Comparison of ENCODE assay signal across 22 cellular contexts in the genomic region with DNA sequence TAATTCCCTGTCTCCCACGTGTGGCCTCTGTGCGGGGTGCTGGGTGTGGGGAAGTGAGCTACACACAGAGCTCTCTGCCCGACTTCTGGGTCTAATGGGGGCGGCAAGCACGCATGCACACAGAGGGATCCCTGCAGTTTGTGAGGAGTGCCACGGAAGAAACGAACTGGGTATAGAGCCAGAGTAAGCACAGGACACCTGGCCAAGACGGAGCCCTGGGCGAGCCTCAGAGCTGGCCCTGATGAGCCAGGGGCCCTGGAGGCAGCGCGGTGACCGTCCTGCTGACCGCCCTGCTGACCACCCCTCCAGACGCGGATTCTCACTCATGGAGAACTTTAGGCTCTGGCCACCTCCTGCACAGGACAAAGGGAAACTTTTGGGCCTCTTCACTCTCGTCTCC.
A peak's percentile ranks its signal among the peaks of the same experiment; 100 is the strongest.
DNase-seq lines count a peak whose midpoint lies in the region; ATAC-seq, FAIRE-seq and TF ChIP-seq lines count a peak whose summit lies in the region.
"Had no signal": no experiment of that assay in that cellular context is flagged by ENCODE, and none has a peak within 500 bp of the region (broad histone marks: within the 10 kb centered on the region; RNA-seq: fewer than 3 reads in every experiment).

No MANE protein-coding gene starts in this region.

- ATAC-seq in GM19452 (IDR thresholded peaks at IDR 0.05; ENCODE audit: unreplicated experiment) (no peak), GM19023 (IDR thresholded peaks at IDR 0.05; ENCODE audit: unreplicated experiment) (no peak)
- ATAC-seq: CD8-positive, alpha-beta T cell; SK-N-SH treated with all-trans-retinoic acid at 6 μM for 48 hours had no signal

- H3K79me2 ChIP-seq in mesendoderm (ENCODE audit: control insufficient read depth, insufficient read depth, low read length) = no peaks in the 10 kb centered on the region

- TF ChIP-seq CTCF in C4-2B (conservative IDR thresholded peaks at IDR 0.05) (no peak), ascending aorta (IDR thresholded peaks at IDR 0.05) (no peak)

- H3K27me3 ChIP-seq in HUES64 (ENCODE audit: insufficient read depth, low read length) (no peaks in the 10 kb centered on the region), mesendoderm (ENCODE audit: insufficient read depth, low read length, poor library complexity) (no peaks in the 10 kb centered on the region), small intestine (ENCODE audit: control insufficient read depth in 2 of 2, insufficient read depth in 2 of 2, low read length in 2 of 2) (no peaks in the 10 kb centered on the region), ascending aorta (no peaks in the 10 kb centered on the region)
- H3K27me3 ChIP-seq: BLaER1 treated with 17β-estradiol and CSF1 and Interleukin-3, amounts not matched to agents 10 nM and 100 nM had no signal

- peak overlapping the region; percentile 46 for H2BK120ac ChIP-seq in mesendoderm (ENCODE audit: low read depth, low read length)

- intact Hi-C loops in ascending aorta (cut with DNase I) = no loop called here

- H3K4me3 ChIP-seq in HUES64 (ENCODE audit: low read length) = no peak overlapping the region
- no peak overlapping the region for H3K4me3 ChIP-seq in mesendoderm (ENCODE audit: low read length)
- no peak overlapping the region for H3K4me3 ChIP-seq in small intestine (ENCODE audit: low read depth in 1 of 2, low read length in 2 of 2)
- no peak overlapping the region for H3K4me3 ChIP-seq in ascending aorta
- H3K4me3 ChIP-seq: BLaER1 treated with 17β-estradiol and CSF1 and Interleukin-3, amounts not matched to agents 10 nM and 100 nM had no signal

- H3K27ac ChIP-seq in C4-2B (peak overlapping the region; percentile 72), HUES64 (ENCODE audit: low read depth, low read length) (peak overlapping the region; percentile 26; the same call in 1 of the 2 replicates), mesendoderm (ENCODE audit: low read depth, low read length) (peak overlapping the region; percentile 56), small intestine (ENCODE audit: low read depth in 1 of 2, low read length in 1 of 2) (no peak overlapping the region), ascending aorta (no peak overlapping the region)
- H3K27ac ChIP-seq: BLaER1 treated with 17β-estradiol and CSF1 and Interleukin-3, amounts not matched to agents 10 nM and 100 nM had no signal

- H3K36me3 ChIP-seq in HUES64 (ENCODE audit: insufficient read depth, low read length) (no peaks in the 10 kb centered on the region), mesendoderm (ENCODE audit: control insufficient read depth, insufficient read depth, low read length) (no peaks in the 10 kb centered on the region), small intestine (ENCODE audit: control insufficient read depth in 2 of 2, insufficient read depth in 2 of 2, low read length in 2 of 2) (no peaks in the 10 kb centered on the region), ascending aorta (no peaks in the 10 kb centered on the region)
- H3K36me3 ChIP-seq: BLaER1 treated with 17β-estradiol and CSF1 and Interleukin-3, amounts not matched to agents 10 nM and 100 nM had no signal

- 0 out of 2 replicates have a peak, but pooled peaks cover 2% of the 10 kb centered on the region for H3K9me3 ChIP-seq in HUES64 (ENCODE audit: insufficient read depth, low read depth, low read length)
- H3K9me3 ChIP-seq in small intestine (ENCODE audit: control insufficient read depth, low read depth) = no peaks in the 10 kb centered on the region
- H3K9me3 ChIP-seq in ascending aorta = no peaks in the 10 kb centered on the region

- no peak overlapping the region for H3K9ac ChIP-seq in HUES64 (ENCODE audit: low read depth, low read length)
- no peak overlapping the region for H3K9ac ChIP-seq in mesendoderm (ENCODE audit: low read length)
- H3K9ac ChIP-seq: BLaER1 treated with 17β-estradiol and CSF1 and Interleukin-3, amounts not matched to agents 10 nM and 100 nM had no signal

- H2BK15ac ChIP-seq in mesendoderm (replicated peaks; ENCODE audit: low read depth) = no peak overlapping the region

- no peak for DNase-seq in mesendoderm
- DNase-seq in small intestine = peak; percentile 79
- DNase-seq in KG1 (lab: John Stamatoyannopoulos, UW) = no peak
- no peak for DNase-seq in ascending aorta (ENCODE audit: low spot score in 2 of 2)
- DNase-seq: 8988T; CD8-positive, alpha-beta T cell; DND-41; HCEC 1CT; KBM-7; NCI-H1105; NCI-H2029 treated with DMSO at 0.1 percent for 48 hours; NCI-H226; NCI-H510A treated with DMSO at 0.1 percent for 48 hours; NCI-H774; NK-92 treated with Interleukin-12 subunit alpha and Interleukin-12 subunit beta, amount 100 ng/mL, for 24 hours had no signal

- H2BK5ac ChIP-seq in mesendoderm (ENCODE audit: low read length) = peak overlapping the region; percentile 47

- peak overlapping the region; percentile 39 for H3K56ac ChIP-seq in mesendoderm (ENCODE audit: low read length)

- 82% methylated on average over 16 of the region's 16 CpGs for WGBS in HUES64
- no CpG with 5 or more reads among the region's 16 CpGs for whole genome bisulfite sequencing in mesendoderm (ENCODE audit: extremely low coverage, insufficient coverage, low lambda C conversion rate)
- 25 to 73% (median 35%) methylated on average over 16 of the region's 16 CpGs for WGBS in small intestine, 3 donors

- H2AK5ac ChIP-seq in mesendoderm (ENCODE audit: low read length) = no peak overlapping the region

- H3K23ac ChIP-seq in mesendoderm (ENCODE audit: low read length) = no peak overlapping the region

- H3K79me1 ChIP-seq in mesendoderm (ENCODE audit: low read length) = no peaks in the 10 kb centered on the region

- H3K4me2 ChIP-seq in mesendoderm (ENCODE audit: low read length) = no peak overlapping the region
- H3K4me2 ChIP-seq: BLaER1 treated with 17β-estradiol and CSF1 and Interleukin-3, amounts not matched to agents 10 nM and 100 nM had no signal

- peaks cover 38% of the 10 kb centered on the region for H3K4me1 ChIP-seq in HUES64 (ENCODE audit: insufficient read depth, low read length)
- H3K4me1 ChIP-seq in mesendoderm (ENCODE audit: control insufficient read depth, low read depth, low read length) = peaks cover 7% of the 10 kb centered on the region
- H3K4me1 ChIP-seq in small intestine (ENCODE audit: control insufficient read depth in 2 of 2, insufficient read depth in 1 of 2, low read depth in 1 of 2, low read length in 1 of 2) = peaks cover 4 to 13% of the 10 kb centered on the region in 2 donors
- no peaks in the 10 kb centered on the region for H3K4me1 ChIP-seq in ascending aorta

- no peak overlapping the region for H3K4ac ChIP-seq in mesendoderm (ENCODE audit: low read depth, low read length)

- H3K18ac ChIP-seq in mesendoderm (ENCODE audit: low read length) = no peak overlapping the region

- H4K5ac ChIP-seq in mesendoderm (ENCODE audit: low read length) = no peak overlapping the region

- H4K8ac ChIP-seq in mesendoderm (ENCODE audit: low read depth, low read length) = no peak overlapping the region

- FAIRE-seq in small intestine (lab: Jason Lieb, UNC) = no peak
- FAIRE-seq: GM19239 had no signal

Comparison
In these comparisons a context has a peak if more than half of its experiments do, and no peak if none do; other contexts are left out.
1. H3K27ac ChIP-seq: peak in C4-2B (single experiment), HUES64 (single experiment) and mesendoderm (single experiment); none in small intestine (0 of 2) and ascending aorta (0 of 2).